22 cellular contexts compared by ENCODE assay signal in the genomic region with DNA sequence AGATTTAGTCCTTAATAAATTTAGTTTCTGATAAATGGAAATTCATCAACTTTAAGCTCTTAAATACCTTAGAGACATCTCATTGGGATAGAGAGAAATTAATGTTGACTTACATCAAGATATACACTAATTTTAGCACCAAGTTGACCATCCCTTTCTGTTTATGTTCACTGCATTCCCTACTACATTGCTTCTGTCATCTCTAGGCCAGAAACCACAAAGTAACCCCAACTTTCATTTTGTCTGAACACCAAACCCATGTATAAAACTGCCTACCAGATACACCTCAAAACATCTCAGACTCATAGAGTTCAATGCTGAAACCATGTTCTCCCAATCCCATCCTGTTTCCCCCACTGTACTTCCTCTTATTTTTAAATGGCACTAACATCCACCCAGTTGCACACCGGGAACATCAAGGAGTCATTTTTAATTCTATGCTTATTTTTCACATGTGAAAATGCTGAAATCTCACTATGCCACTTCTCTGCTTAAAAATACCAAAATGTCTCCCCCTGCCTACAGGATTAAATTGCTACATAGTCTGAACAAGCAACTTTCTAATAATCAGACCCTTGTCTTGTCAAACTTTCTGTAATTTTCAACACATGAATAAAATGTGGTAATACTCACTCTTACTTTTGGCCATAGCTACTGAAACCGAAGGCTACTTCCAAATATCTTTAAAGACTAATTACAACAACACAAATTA.
DNase-seq lines count a peak whose midpoint lies in the region; ATAC-seq, FAIRE-seq and TF ChIP-seq lines count a peak whose summit lies in the region.
"Had no signal": no experiment of that assay in that cellular context is flagged by ENCODE, and none has a peak within 500 bp of the region (broad histone marks: within the 10 kb centered on the region; RNA-seq: fewer than 3 reads in every experiment).

No MANE protein-coding gene starts in this region.

- in situ Hi-C loops in astrocyte of the spinal cord (cut with HindIII; ENCODE audit: low sequenced_read_pairs): no loop called here

- H2AFZ ChIP-seq in MM.1S (ENCODE audit: low read length): no peak overlapping the region
- H2AFZ ChIP-seq: neural progenitor cell had no signal

- no peaks in the 10 kb centered on the region for H3K27me3 ChIP-seq in MM.1S (replicated peaks; ENCODE audit: insufficient read depth, low read length)
- H3K27me3 ChIP-seq in foreskin keratinocyte: no peaks in the 10 kb centered on the region
- H3K27me3 ChIP-seq: breast epithelium, neural progenitor cell had no signal

- peak; percentile 6 for DNase-seq in AG10803 (ENCODE audit: low read depth)
- DNase-seq in MM.1S: peak; percentile 64
- no peak for DNase-seq in astrocyte of the spinal cord (ENCODE audit: low read depth, low spot score)
- DNase-seq in foreskin keratinocyte: no peak
- no peak for DNase-seq in effector CD4-positive, alpha-beta T cell
- DNase-seq in kidney: no peak
- DNase-seq in NCI-H1105 treated with DMSO at 0.1 percent for 48 hours (lab: John Stamatoyannopoulos, UW): no peak
- DNase-seq: activated CD8-positive, alpha-beta memory T cell treated with anti-CD3 and anti-CD28 coated beads, Interleukin-2, amount 50 U/mL, for 48 hours; cortex of kidney; EL; hypothalamus; lower lobe of right lung; NCI-H1105; NCI-H2081 treated with DMSO at 0.1 percent for 48 hours; NCI-H510A had no signal

- no peaks in the 10 kb centered on the region for H3K9me3 ChIP-seq in MM.1S (replicated peaks; ENCODE audit: insufficient read depth, low read length)
- H3K9me3 ChIP-seq in kidney (ENCODE audit: control insufficient read depth in 1 of 2, low read length in 2 of 2): no peaks in the 10 kb centered on the region
- H3K9me3 ChIP-seq: breast epithelium, lower lobe of right lung had no signal

- ATAC-seq in foreskin keratinocyte (no peak), GM21447 (IDR thresholded peaks at IDR 0.05; ENCODE audit: unreplicated experiment) (no peak)
- ATAC-seq: lower lobe of right lung had no signal

- no peaks in the 10 kb centered on the region for H3K79me2 ChIP-seq in MM.1S (ENCODE audit: low read length)

- intact Hi-C loops in kidney (cut with DNase I): no loop called here

- no peaks in the 10 kb centered on the region for H3K9me2 ChIP-seq in MM.1S (replicated peaks; ENCODE audit: insufficient read depth, low read length)

- no peak for FAIRE-seq in kidney (lab: Jason Lieb, UNC)
- FAIRE-seq: D721Med, H54, keratinocyte had no signal

- H3K4me2 ChIP-seq in MM.1S (ENCODE audit: low read depth, low read length): 0 out of 2 replicates have a peak overlapping the region, but pooled peaks have one; percentile 4
- H3K4me2 ChIP-seq: neural progenitor cell had no signal

- H3K4me3 ChIP-seq in AG10803 (ENCODE audit: low read length) (no peak overlapping the region), MM.1S (ENCODE audit: low read length) (no peak overlapping the region), astrocyte of the spinal cord (ENCODE audit: low read depth, low read length) (no peak overlapping the region), kidney (ENCODE audit: low read length in 2 of 2) (no peak overlapping the region)
- H3K4me3 ChIP-seq: breast epithelium, lower lobe of right lung, neural progenitor cell, SK-N-MC had no signal

- no peaks in the 10 kb centered on the region; the same call in 1 of the 2 replicates for H3F3A ChIP-seq in MM.1S (ENCODE audit: insufficient read depth, low read length)

- H3K36me3 ChIP-seq in MM.1S (replicated peaks; ENCODE audit: insufficient read depth, low read length): no peaks in the 10 kb centered on the region
- no peaks in the 10 kb centered on the region for H3K36me3 ChIP-seq in kidney (ENCODE audit: control insufficient read depth in 1 of 2, insufficient read depth in 2 of 2, low read length in 2 of 2)
- H3K36me3 ChIP-seq: breast epithelium, lower lobe of right lung, neural progenitor cell had no signal

- H3K27ac ChIP-seq in MM.1S (ENCODE audit: low read length): no peak overlapping the region
- H3K27ac ChIP-seq in foreskin keratinocyte: no peak overlapping the region
- no peak overlapping the region for H3K27ac ChIP-seq in kidney (ENCODE audit: low read depth in 2 of 2, low read length in 2 of 2)
- H3K27ac ChIP-seq: breast epithelium, lower lobe of right lung, neural progenitor cell, SK-N-MC had no signal

- TF ChIP-seq CTCF in AG10803 (conservative IDR thresholded peaks at IDR 0.05; ENCODE audit: low read length): no peak; the same call in 1 of the 2 replicates
- peak; percentile 26 for TF ChIP-seq CTCF in MM.1S (IDR thresholded peaks at IDR 0.05; ENCODE audit: low read length)
- TF ChIP-seq CTCF in astrocyte of the spinal cord (IDR thresholded peaks at IDR 0.05; ENCODE audit: low read depth, low read length): peak; percentile 18
- peak; percentile 29 for TF ChIP-seq CTCF in foreskin keratinocyte (conservative IDR thresholded peaks at IDR 0.05)
- no peak for TF ChIP-seq CTCF in kidney (IDR thresholded peaks at IDR 0.05; ENCODE audit: borderline replicate concordance, extremely low read depth, insufficient read depth)

- H3K9ac ChIP-seq in MM.1S (ENCODE audit: low read length): no peak overlapping the region
- no peak overlapping the region for H3K9ac ChIP-seq in kidney (ENCODE audit: low read length in 2 of 2)
- H3K9ac ChIP-seq: neural progenitor cell had no signal

- peaks cover 4% of the 10 kb centered on the region; the same call in 1 of the 2 replicates for H3K4me1 ChIP-seq in MM.1S (ENCODE audit: low read length)
- H3K4me1 ChIP-seq in foreskin keratinocyte: no peaks in the 10 kb centered on the region
- H3K4me1 ChIP-seq in kidney (ENCODE audit: control insufficient read depth in 1 of 2, insufficient read depth in 1 of 2, low read depth in 1 of 2, low read length in 2 of 2): no peaks in the 10 kb centered on the region
- H3K4me1 ChIP-seq: breast epithelium, lower lobe of right lung, neural progenitor cell had no signal

- no peaks in the 10 kb centered on the region for H4K20me1 ChIP-seq in MM.1S (ENCODE audit: insufficient read depth, low read length)

Comparison
In these comparisons a context has a peak if more than half of its experiments do, and no peak if none do; other contexts are left out.
1. DNase-seq: peak in AG10803 (single experiment) and MM.1S (single experiment); none in astrocyte of the spinal cord (single experiment), foreskin keratinocyte (0 of 2), effector CD4-positive, alpha-beta T cell (single experiment), kidney (single experiment) and NCI-H1105 treated with DMSO at 0.1 percent for 48 hours (single experiment).
2. CTCF ChIP-seq: peak in MM.1S (single experiment), astrocyte of the spinal cord (single experiment) and foreskin keratinocyte (single experiment); none in AG10803 (single experiment) and kidney (single experiment).